In the genomic region with DNA sequence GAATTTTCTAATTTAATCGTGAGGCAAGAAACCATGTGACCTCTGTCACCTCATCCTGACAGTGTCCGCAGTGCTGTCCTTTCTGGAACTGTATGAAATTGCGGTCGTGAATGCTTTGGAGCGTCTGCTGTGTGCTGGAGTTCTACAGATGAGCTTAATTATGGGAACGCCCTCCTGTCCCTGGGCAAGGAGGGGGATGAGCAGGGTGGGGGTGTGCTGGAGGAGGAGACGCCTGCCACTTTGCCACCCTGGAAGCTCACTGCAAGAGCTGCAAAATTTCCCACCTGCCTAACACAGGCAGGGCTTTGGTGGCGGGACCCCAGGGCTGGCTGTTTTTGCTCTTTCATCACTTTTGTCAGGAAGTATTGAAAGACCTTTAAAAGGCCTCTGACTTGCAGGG, we compare ENCODE assay signal across 11 cellular contexts. TPM values are rescaled to one million over a fixed set of nuclear protein-coding genes. Genes with fewer than 3 reads are reported as not detected.
A peak's percentile ranks its signal among the peaks of the same experiment; 100 is the strongest.
DNase-seq lines count a peak whose midpoint lies in the region; ATAC-seq and TF ChIP-seq lines count a peak whose summit lies in the region.
"Had no signal": no experiment of that assay in that cellular context is flagged by ENCODE, and none has a peak within 500 bp of the region (broad histone marks: within the 10 kb centered on the region; RNA-seq: fewer than 3 reads in every experiment).

No MANE protein-coding gene starts in this region.

- peak overlapping the region; percentile 96 for H3K4me2 ChIP-seq in BLaER1

- peak overlapping the region; percentile 65 for H3K9ac ChIP-seq in BLaER1

- no peaks in the 10 kb centered on the region for H3K27me3 ChIP-seq in BLaER1

- POLR2A ChIA-PET in activated CD4-positive, alpha-beta memory T cell treated with anti-CD3 and anti-CD28 coated beads, Interleukin-2, amount 10 ng/mL, durations not matched to agents 7 days and 5 days (lab: Charles Lee): interaction anchor here (0.6 to 3.0 kb wide), 11 partner anchors 9 to 1201 kb away, joined by 3 to 32 read pairs (median 5); partner anchors contain the start of gene PDIA6

- H3K4me3 Mint-ChIP-seq in activated CD4-positive, alpha-beta memory T cell treated with anti-CD3 and anti-CD28 coated beads, Interleukin-2, amount 10 ng/mL, durations not matched to agents 7 days and 5 days: peak overlapping the region; percentile 63
- H3K4me3 Mint-ChIP-seq in memory B cell: no peak overlapping the region

- CTCF ChIA-PET in activated CD4-positive, alpha-beta memory T cell treated with anti-CD3 and anti-CD28 coated beads, Interleukin-2, amount 10 ng/mL, durations not matched to agents 7 days and 5 days (lab: Charles Lee): interaction anchor here (1.0 to 3.7 kb wide), 8 partner anchors 8 to 63 kb away, joined by 3 to 49 read pairs (median 6); no protein-coding TSS in a partner anchor

- no peak for TF ChIP-seq CTCF in GM20000 (IDR thresholded peaks at IDR 0.05; ENCODE audit: extremely low read depth, missing control alignments)

- peaks cover 87% of the 10 kb centered on the region for H4K20me1 ChIP-seq in BLaER1

- peak overlapping the region; percentile 94 for H3K27ac Mint-ChIP-seq in activated CD4-positive, alpha-beta memory T cell treated with anti-CD3 and anti-CD28 coated beads, Interleukin-2, amount 10 ng/mL, durations not matched to agents 7 days and 5 days
- peak overlapping the region; percentile 88 for H3K27ac Mint-ChIP-seq in memory B cell

- H3K4me3 ChIP-seq in BLaER1: peak overlapping the region; percentile 50; the same call in 1 of the 2 replicates

- DNase-seq in DMS153 treated with DMSO at 0.1 percent for 48 hours (lab: John Stamatoyannopoulos, UW; ENCODE audit: unreplicated experiment) (peak; percentile 54), memory B cell (ENCODE audit: low spot score in 2 of 2) (no peak), GM20000 (ENCODE audit: low spot score) (no peak), SHP77 treated with DMSO at 0.1 percent for 48 hours (lab: John Stamatoyannopoulos, UW) (no peak)
- no peak for DNase-seq in activated CD4-positive, alpha-beta memory T cell treated with anti-CD3 and anti-CD28 coated beads, Interleukin-2, amount 10 ng/mL, durations not matched to agents 7 days and 5 days
- DNase-seq: EL, KG1, retina had no signal

- H3K36me3 ChIP-seq in BLaER1: peaks cover 8% of the 10 kb centered on the region

- no peaks in the 10 kb centered on the region for H3K27me3 Mint-ChIP-seq in activated CD4-positive, alpha-beta memory T cell treated with anti-CD3 and anti-CD28 coated beads, Interleukin-2, amount 10 ng/mL, durations not matched to agents 7 days and 5 days
- H3K27me3 Mint-ChIP-seq in memory B cell: no peaks in the 10 kb centered on the region

- H3K9me3 ChIP-seq in BLaER1: peaks cover 6% of the 10 kb centered on the region

- peaks cover 87% of the 10 kb centered on the region for H3K4me1 ChIP-seq in BLaER1

- peaks cover 13% of the 10 kb centered on the region for H3K36me3 Mint-ChIP-seq in activated CD4-positive, alpha-beta memory T cell treated with anti-CD3 and anti-CD28 coated beads, Interleukin-2, amount 10 ng/mL, durations not matched to agents 7 days and 5 days (ENCODE audit: low read depth)
- H3K36me3 Mint-ChIP-seq in memory B cell: no peaks in the 10 kb centered on the region

- peak overlapping the region; percentile 80 for H3K27ac ChIP-seq in BLaER1

- peaks cover 92% of the 10 kb centered on the region for H3K4me1 Mint-ChIP-seq in activated CD4-positive, alpha-beta memory T cell treated with anti-CD3 and anti-CD28 coated beads, Interleukin-2, amount 10 ng/mL, durations not matched to agents 7 days and 5 days
- peaks cover 58% of the 10 kb centered on the region for H3K4me1 Mint-ChIP-seq in memory B cell

- ATAC-seq in memory B cell (ENCODE audit: low read depth) (no peak), GM21576 (IDR thresholded peaks at IDR 0.05; ENCODE audit: unreplicated experiment) (no peak), GM19455 (IDR thresholded peaks at IDR 0.05; ENCODE audit: unreplicated experiment) (no peak)

- H3K9me3 Mint-ChIP-seq in activated CD4-positive, alpha-beta memory T cell treated with anti-CD3 and anti-CD28 coated beads, Interleukin-2, amount 10 ng/mL, durations not matched to agents 7 days and 5 days: no peaks in the 10 kb centered on the region
- H3K9me3 Mint-ChIP-seq in memory B cell: no peaks in the 10 kb centered on the region

RNA-seq across cellular contexts. Expression of gene LPIN1, which starts 6.5 kb away (rescaled TPM):
- 10 to 100 TPM; 54.0 to 57.8 TPM for total RNA-seq in activated CD4-positive, alpha-beta memory T cell treated with anti-CD3 and anti-CD28 coated beads, Interleukin-2, amount 10 ng/mL, durations not matched to agents 7 days and 5 days
